In the genomic region with DNA sequence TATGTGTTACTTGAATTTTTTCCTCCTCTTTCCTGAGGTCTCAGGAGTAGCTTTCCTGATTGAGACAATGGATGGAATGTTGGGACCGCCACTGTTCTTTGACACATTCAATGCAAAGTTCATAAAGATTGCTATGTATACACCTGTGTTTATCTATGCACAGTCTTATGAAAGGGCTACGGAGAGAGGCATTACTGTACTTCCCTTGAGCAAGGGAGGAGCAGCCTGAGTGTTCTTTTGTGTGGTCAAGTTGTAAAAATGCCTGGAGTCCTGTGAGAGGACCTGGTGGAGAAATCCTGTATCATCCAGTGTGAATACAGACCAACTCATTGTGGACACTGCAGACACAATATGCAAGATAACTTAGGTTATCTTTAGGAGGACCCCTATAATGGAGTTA, we compare ENCODE assay signal across 9 cellular contexts. TPM values are rescaled to one million over a fixed set of nuclear protein-coding genes. Genes with fewer than 3 reads are reported as not detected.
DNase-seq lines count a peak whose midpoint lies in the region; ATAC-seq and TF ChIP-seq lines count a peak whose summit lies in the region.
"Had no signal": no experiment of that assay in that cellular context is flagged by ENCODE, and none has a peak within 500 bp of the region (broad histone marks: within the 10 kb centered on the region; RNA-seq: fewer than 3 reads in every experiment).

No MANE protein-coding gene starts in this region.

- DNase-seq in GM23248 (peak; percentile 74), fibroblast of mammary gland (ENCODE audit: low read depth) (peak; percentile 56), renal cortical epithelial cell (ENCODE audit: low read depth) (peak; percentile 55), epidermal melanocyte (ENCODE audit: insufficient read length, low spot score) (no peak), T-helper 1 cell (no peak)
- DNase-seq in activated CD4-positive, alpha-beta T cell treated with anti-CD3 and anti-CD28 coated beads, Interleukin-2, amount 50 U/mL, for 48 hours, result no peak
- DNase-seq: H7 had no signal

- peak overlapping the region; percentile 77 for H3K27ac ChIP-seq in GM23248
- no peak overlapping the region for H3K27ac ChIP-seq in OCI-LY3 (ENCODE audit: low read length)

- H3K9ac ChIP-seq in GM23248, result peak overlapping the region; percentile 91
- no peak overlapping the region for H3K9ac ChIP-seq in OCI-LY3 (ENCODE audit: low read length)

- 0 to 1% methylated on average over 2 of the region's 2 CpGs for WGBS in GM23248 (ENCODE audit: low coverage in 1 of 2, low lambda C conversion rate in 2 of 2, missing lambda C conversion rate in 2 of 2), 2 experiments

- peaks cover 51% of the 10 kb centered on the region; the same call in 1 of the 2 replicates for H3F3A ChIP-seq in GM23248 (ENCODE audit: insufficient read depth)

- H3K36me3 ChIP-seq in GM23248 (ENCODE audit: low read depth), result no peaks in the 10 kb centered on the region
- H3K36me3 ChIP-seq in OCI-LY3 (replicated peaks; ENCODE audit: low read depth, low read length), result no peaks in the 10 kb centered on the region

- H3K4me1 ChIP-seq in GM23248 (ENCODE audit: insufficient read depth), result peaks cover 40% of the 10 kb centered on the region
- peaks cover 8% of the 10 kb centered on the region for H3K4me1 ChIP-seq in OCI-LY3 (ENCODE audit: low read length)

- ATAC-seq in GM18873 (IDR thresholded peaks at IDR 0.05; ENCODE audit: low FRiP score, unreplicated experiment), result no peak

- H2AFZ ChIP-seq in GM23248, result no peak overlapping the region
- H2AFZ ChIP-seq in OCI-LY3 (ENCODE audit: low read depth, low read length), result no peak overlapping the region

- H3K4me3 ChIP-seq in GM23248 (peak overlapping the region; percentile 99), OCI-LY3 (ENCODE audit: low read length) (no peak overlapping the region), fibroblast of mammary gland (ENCODE audit: control insufficient read depth, low read depth, low read length) (peak overlapping the region; percentile 99)

- no peaks in the 10 kb centered on the region for H3K9me3 ChIP-seq in GM23248 (ENCODE audit: low read depth)
- H3K9me3 ChIP-seq in OCI-LY3 (ENCODE audit: insufficient read depth, low read length), result no peaks in the 10 kb centered on the region

- H3K27me3 ChIP-seq in GM23248 (replicated peaks; ENCODE audit: insufficient read depth) (no peaks in the 10 kb centered on the region), OCI-LY3 (ENCODE audit: low read depth, low read length) (no peaks in the 10 kb centered on the region; the same call in 1 of the 2 replicates)

- H3K4me2 ChIP-seq in GM23248 (ENCODE audit: unreplicated experiment) (peak overlapping the region; percentile 91), OCI-LY3 (ENCODE audit: low read length) (peak overlapping the region; percentile 81)

- H3K9me2 ChIP-seq in GM23248 (ENCODE audit: insufficient read depth), result no peaks in the 10 kb centered on the region

- TF ChIP-seq CTCF in OCI-LY3 (IDR thresholded peaks at IDR 0.05; ENCODE audit: low read depth, low read length) (no peak), fibroblast of mammary gland (conservative IDR thresholded peaks at IDR 0.05; ENCODE audit: control insufficient read depth, insufficient read depth, low read depth, low read length) (no peak)

- in situ Hi-C loops in GM23248 (cut with MboI), result loop anchor here (25.0 kb wide), 1 partner anchor 242 kb away; no protein-coding TSS in a partner anchor

- H4K20me1 ChIP-seq in GM23248 (ENCODE audit: insufficient read depth), result peaks cover 9% of the 10 kb centered on the region; the same call in 1 of the 2 replicates
- no peaks in the 10 kb centered on the region for H4K20me1 ChIP-seq in OCI-LY3 (ENCODE audit: insufficient read depth, low read length)

- H3K79me2 ChIP-seq in GM23248 (ENCODE audit: insufficient read depth), result peaks cover 66% of the 10 kb centered on the region
- no peaks in the 10 kb centered on the region for H3K79me2 ChIP-seq in OCI-LY3 (ENCODE audit: low read length)

RNA-seq across cellular contexts. Expression of a gene that starts 1.2 kb away (rescaled TPM):
- total RNA-seq in GM23248 (2014; rRNA removed; shearing (Covaris generic)), result 12.4 and 13.0 TPM in 2 replicates
- 27.0 and 29.4 TPM in 2 replicates for polyA plus RNA-seq in GM23248 (2016; fragmentation: Nextera tagmentation; extraction: Ambion mirVana)
- 4.7 and 76.8 TPM in 2 replicates for total RNA-seq in renal cortical epithelial cell

Comparison
In these comparisons a context has a peak if more than half of its experiments do, and no peak if none do; other contexts are left out.
1. DNase-seq: peak in GM23248 (single experiment), fibroblast of mammary gland (single experiment) and renal cortical epithelial cell (single experiment); none in epidermal melanocyte (single experiment), activated CD4-positive, alpha-beta T cell treated with anti-CD3 and anti-CD28 coated beads, Interleukin-2, amount 50 U/mL, for 48 hours (0 of 2) and T-helper 1 cell (0 of 5).